ENCODE assay signal across 8 cellular contexts in genomic region chr2:178194600-178195389, GRCh38. TPM values are rescaled to one million over a fixed set of nuclear protein-coding genes. Genes with fewer than 3 reads are reported as not detected.
DNase-seq lines count a peak whose midpoint lies in the region; ATAC-seq, FAIRE-seq and TF ChIP-seq lines count a peak whose summit lies in the region.

No MANE protein-coding gene starts in this region.

- no peaks in the 10 kb centered on the region for H4K20me1 ChIP-seq in keratinocyte (ENCODE audit: control insufficient read depth, extremely low read depth, insufficient read depth, low read length)

- peaks cover 18% of the 10 kb centered on the region for H3K79me2 ChIP-seq in keratinocyte (ENCODE audit: control insufficient read depth, insufficient read depth, low read length)

- peaks cover 2% of the 10 kb centered on the region for H3K36me3 Mint-ChIP-seq in central memory CD8-positive, alpha-beta T cell (ENCODE audit: insufficient read depth)

- no peaks in the 10 kb centered on the region for H3K9me3 Mint-ChIP-seq in central memory CD8-positive, alpha-beta T cell

- TF ChIP-seq CTCF in BE2C (IDR thresholded peaks at IDR 0.05; ENCODE audit: low read depth, low read length) = no peak
- no peak for TF ChIP-seq CTCF in keratinocyte (optimal IDR thresholded peaks at IDR 0.05 in 1 of 3, IDR thresholded peaks at IDR 0.05 in 1 of 3, conservative IDR thresholded peaks at IDR 0.05 in 1 of 3; ENCODE audit: extremely low read depth in 1 of 3, insufficient read depth in 2 of 3, low read length in 3 of 3)

- H3K27me3 Mint-ChIP-seq in central memory CD8-positive, alpha-beta T cell = peaks cover 68% of the 10 kb centered on the region

- H3K9me3 ChIP-seq in BE2C = no peaks in the 10 kb centered on the region
- H3K9me3 ChIP-seq in keratinocyte (ENCODE audit: control insufficient read depth, low read depth, low read length) = no peaks in the 10 kb centered on the region
- no peaks in the 10 kb centered on the region for H3K9me3 ChIP-seq in skeletal muscle tissue (ENCODE audit: control insufficient read depth in 3 of 3, low read length in 3 of 3)

- peaks cover 4% of the 10 kb centered on the region for H3K4me1 Mint-ChIP-seq in central memory CD8-positive, alpha-beta T cell

- no peak overlapping the region for H3K27ac Mint-ChIP-seq in central memory CD8-positive, alpha-beta T cell (ENCODE audit: low read depth)

- peak overlapping the region; percentile 92 for H2AFZ ChIP-seq in keratinocyte (ENCODE audit: control insufficient read depth, low read length)

- peak overlapping the region; percentile 75 for H3K9ac ChIP-seq in keratinocyte (ENCODE audit: control insufficient read depth, extremely low read depth, insufficient read depth, low read length)
- peak overlapping the region; percentile 79 to 94 (median 80) for H3K9ac ChIP-seq in skeletal muscle tissue (ENCODE audit: low read depth in 1 of 3, low read length in 3 of 3)

- ATAC-seq in GM19023 (IDR thresholded peaks at IDR 0.05; ENCODE audit: unreplicated experiment) (peak; percentile 17), HG03521 (IDR thresholded peaks at IDR 0.05; ENCODE audit: unreplicated experiment) (peak; percentile 6)
- ATAC-seq in central memory CD8-positive, alpha-beta T cell (replicated peaks; ENCODE audit: extremely low read depth, poor library complexity, severe bottlenecking) = no peak

- FAIRE-seq in keratinocyte (lab: Jason Lieb, UNC) = no peak

- no peaks in the 10 kb centered on the region for H3K27me3 ChIP-seq in BE2C
- H3K27me3 ChIP-seq in keratinocyte (ENCODE audit: control insufficient read depth, extremely low read depth, insufficient read depth, low read length) = no peaks in the 10 kb centered on the region
- no peaks in the 10 kb centered on the region for H3K27me3 ChIP-seq in skeletal muscle tissue (ENCODE audit: control insufficient read depth in 3 of 3, insufficient read depth in 3 of 3, low read length in 3 of 3)

- H3K4me2 ChIP-seq in keratinocyte (ENCODE audit: control insufficient read depth, extremely low read depth, insufficient read depth, low read depth, low read length) = peak overlapping the region; percentile 88

- H3K4me1 ChIP-seq in BE2C (no peaks in the 10 kb centered on the region), keratinocyte (ENCODE audit: control insufficient read depth, extremely low read depth, insufficient read depth, low read length) (peaks cover 6% of the 10 kb centered on the region), skeletal muscle tissue (ENCODE audit: control insufficient read depth in 3 of 3, insufficient read depth in 3 of 3, low read length in 3 of 3) (peaks cover 12 to 17% (median 14%) of the 10 kb centered on the region in 3 donors)

- DNase-seq in BE2C (peak; percentile 67), SK-MEL-5 (ENCODE audit: low read depth, low spot score) (peak; percentile 67), keratinocyte (ENCODE audit: low read depth, low spot score) (no peak), NCI-H187 treated with DMSO at 0.1 percent for 48 hours (lab: John Stamatoyannopoulos, UW) (no peak)
- DNase-seq in central memory CD8-positive, alpha-beta T cell (ENCODE audit: low spot score in 2 of 2) = no peak

- no peaks in the 10 kb centered on the region for H3K9me1 ChIP-seq in keratinocyte (ENCODE audit: control insufficient read depth, extremely low read depth, insufficient read depth, low read length)

- in situ Hi-C loops in SK-MEL-5 (cut with HindIII; ENCODE audit: low pct_unique_long_range_greater_than_20kb, low sequenced_read_pairs) = no loop called here

- peak overlapping the region; percentile 78 for H3K4me3 ChIP-seq in BE2C (ENCODE audit: low read depth, low read length)
- H3K4me3 ChIP-seq in keratinocyte (ENCODE audit: control insufficient read depth in 2 of 3, extremely low read depth in 1 of 3, insufficient read depth in 2 of 3, low read depth in 1 of 3, low read length in 3 of 3) = peak overlapping the region; percentile 67 to 96 (median 80)
- peak overlapping the region; percentile 86 to 93 (median 90) for H3K4me3 ChIP-seq in skeletal muscle tissue (ENCODE audit: low read length in 3 of 3)

- H3K36me3 ChIP-seq in BE2C (no peaks in the 10 kb centered on the region), keratinocyte (ENCODE audit: control insufficient read depth in 2 of 2, extremely low read depth in 1 of 2, insufficient read depth in 2 of 2, low read length in 2 of 2) (no peaks in the 10 kb centered on the region), skeletal muscle tissue (ENCODE audit: control insufficient read depth in 3 of 3, insufficient read depth in 3 of 3, low read length in 3 of 3) (no peaks in the 10 kb centered on the region)

- dilution Hi-C loops in keratinocyte (cut with MboI; ENCODE audit: extremely low pct_ligation_motif_present, low sequenced_read_pairs) = no loop called here

- H3K4me3 Mint-ChIP-seq in central memory CD8-positive, alpha-beta T cell = peak overlapping the region; percentile 73

- H3K27ac ChIP-seq in keratinocyte (ENCODE audit: control insufficient read depth, insufficient read depth, low read length) (peak overlapping the region; percentile 52), skeletal muscle tissue (ENCODE audit: low read depth, low read length) (peak overlapping the region; percentile 92)

RNA-seq across cellular contexts. Expression of gene OSBPL6, which starts 0.5 kb away (rescaled TPM):
- polyA plus RNA-seq in BE2C (2012; ENCODE audit: insufficient read depth, insufficient read length, low read depth) = 2.5 TPM
- 3.7 and 5.1 TPM in 2 replicates for total RNA-seq in SK-MEL-5 (2014; rRNA removed; shearing (Covaris generic))
- 11.5 and 16.6 TPM in 2 replicates for polyA plus RNA-seq in SK-MEL-5 (2015; cell fraction: cytosol; rRNA removed)
- polyA plus RNA-seq in SK-MEL-5 (2015; cell fraction: nucleus; rRNA removed) = 16.3 and 29.2 TPM in 2 replicates
- 8.2 to 11.6 TPM (median 10.1 TPM) in 3 replicates for polyA plus RNA-seq in keratinocyte
- 5.6 TPM for polyA plus RNA-seq in keratinocyte (2011; ENCODE audit: low read depth)
- 8.1 and 11.3 TPM in 2 replicates for polyA plus RNA-seq in keratinocyte (2011; cell fraction: cytosol; rRNA removed)
- 11.0 and 11.9 TPM in 2 replicates for polyA plus RNA-seq in keratinocyte (2011; cell fraction: nucleus; rRNA removed)
- polyA plus RNA-seq in keratinocyte (2012; ENCODE audit: low replicate concordance) = 8.3 and 9.4 TPM in 2 replicates
- polyA minus RNA-seq in keratinocyte = 5.5 to 14.3 TPM (median 10.4 TPM) in 3 replicates
- 6.3 TPM for polyA minus RNA-seq in keratinocyte (2011; cell fraction: cytosol; rRNA and poly(A)+ RNA removed)
- polyA minus RNA-seq in keratinocyte (2011; cell fraction: nucleus; rRNA and poly(A)+ RNA removed) = 8.1 and 21.3 TPM in 2 replicates
- 2.1 TPM for total RNA-seq in skeletal muscle tissue

Comparison
In these comparisons a context has a peak if more than half of its experiments do, and no peak if none do; other contexts are left out.
1. DNase-seq: peak in BE2C (single experiment) and SK-MEL-5 (single experiment); none in central memory CD8-positive, alpha-beta T cell (0 of 2), keratinocyte (single experiment) and NCI-H187 treated with DMSO at 0.1 percent for 48 hours (single experiment).
2. Peak in every context shown above with its lines, with median percentiles within 50 percentile points of each other: H3K4me3 ChIP-seq.